21 cellular contexts compared by ENCODE assay signal in genomic region chr22:21071796-21072195, GRCh38. TPM values are rescaled to one million over a fixed set of nuclear protein-coding genes. Genes with fewer than 3 reads are reported as not detected.
"Had no signal": no experiment of that assay in that cellular context is flagged by ENCODE, and none has a peak within 500 bp of the region (broad histone marks: within the 10 kb centered on the region; RNA-seq: fewer than 3 reads in every experiment).

No MANE protein-coding gene starts in this region.

RNA-seq across cellular contexts. Expression of gene LRRC74B, which starts 26.1 kb away (rescaled TPM):
- total RNA-seq: naive thymus-derived CD4-positive, alpha-beta T cell; natural killer cell treated with Interleukin-12 subunit alpha and Interleukin-12 subunit beta and Interleukin-15 and Interleukin-18, amount 100 ng/mL, for 72 hours; neural crest cell; occipital lobe; omental fat pad; osteoblast; osteocyte; pancreas; pulmonary artery endothelial cell; renal cortical epithelial cell; right atrium auricular region; right cardiac atrium; right lobe of liver; sciatic nerve; sigmoid colon; skeletal muscle tissue; smooth muscle cell; spleen had no signal
- polyA plus RNA-seq: naive thymus-derived CD4-positive, alpha-beta T cell; naive thymus-derived CD8-positive, alpha-beta T cell; neural cell; right cardiac atrium; smooth muscle cell had no signal

RNA-seq across cellular contexts. Expression of gene SLC7A4, which starts 39.4 kb away (rescaled TPM):
- total RNA-seq: natural killer cell; natural killer cell treated with Interleukin-12 subunit alpha and Interleukin-12 subunit beta and Interleukin-15 and Interleukin-18, amount 100 ng/mL, for 72 hours; osteocyte; pulmonary artery endothelial cell had no signal
- polyA plus RNA-seq: neural cell had no signal

RNA-seq across cellular contexts. Expression of gene P2RX6, which starts 56.8 kb away (rescaled TPM):
- total RNA-seq: natural killer cell treated with Interleukin-12 subunit alpha and Interleukin-12 subunit beta and Interleukin-15 and Interleukin-18, amount 100 ng/mL, for 72 hours; occipital lobe had no signal
